1 cellular context compared by ENCODE assay signal in the genomic region with DNA sequence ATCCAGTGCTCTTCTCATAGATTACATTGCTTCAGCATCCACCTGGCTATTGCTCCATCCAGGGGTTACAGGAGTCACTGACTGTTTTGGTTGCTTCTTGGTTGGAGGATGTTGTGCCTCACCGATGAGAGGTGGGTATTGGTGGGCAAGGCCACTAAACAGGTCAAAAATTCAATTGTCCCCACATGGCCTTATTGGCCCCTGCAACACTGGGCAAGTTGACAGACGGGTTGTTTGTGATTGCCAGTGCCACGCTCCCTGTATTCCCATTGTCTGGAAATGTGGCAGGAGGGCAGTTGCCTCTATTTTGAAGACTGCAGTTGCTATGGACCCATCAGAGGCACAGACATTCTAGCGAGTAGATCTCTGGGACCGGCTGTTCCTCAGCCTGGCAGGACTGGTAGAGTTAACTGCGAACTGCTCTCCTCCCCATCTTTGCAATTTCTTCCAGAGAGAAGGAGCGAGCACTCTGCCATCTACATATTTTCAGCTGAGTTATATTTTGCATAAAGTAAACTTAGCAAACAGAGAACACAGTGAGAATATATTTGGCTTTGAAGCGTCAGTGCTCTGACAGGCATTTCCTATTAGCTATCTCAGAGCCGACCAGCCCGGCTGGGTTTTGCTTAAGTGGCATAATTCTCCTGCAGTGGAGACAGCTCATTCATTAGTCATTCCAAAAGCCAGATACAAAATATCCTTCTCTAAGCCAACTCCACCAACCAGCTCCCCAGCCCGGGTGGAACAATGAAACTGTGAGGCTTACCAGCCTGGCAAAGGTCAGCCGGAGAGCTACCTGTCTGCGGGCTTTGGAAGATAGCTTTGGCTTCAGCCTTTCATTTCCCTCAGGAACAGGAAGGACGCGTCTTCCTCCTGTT.
A peak's percentile ranks its signal among the peaks of the same experiment; 100 is the strongest.
TF ChIP-seq lines count a peak whose summit lies in the region.

No MANE protein-coding gene starts in this region.

TF ChIP-seq in HepG2, 621 proteins besides CTCF, POLR2A, EP300 and RAD21:
- TF ChIP-seq MAFK (conservative IDR thresholded peaks at IDR 0.05 in 1 of 2, IDR thresholded peaks at IDR 0.05 in 1 of 2; ENCODE audit: low read length in 2 of 2): peak; percentile 6 to 29; a peak in 1 of 4 replicates
- no peak for TF ChIP-seq ZNF180 (CRISPR knock-in tag; IDR thresholded peaks at IDR 0.05; ENCODE audit: borderline replicate concordance, low read depth)
